Comparison of ENCODE assay signal across 1 cellular context in the genomic region with DNA sequence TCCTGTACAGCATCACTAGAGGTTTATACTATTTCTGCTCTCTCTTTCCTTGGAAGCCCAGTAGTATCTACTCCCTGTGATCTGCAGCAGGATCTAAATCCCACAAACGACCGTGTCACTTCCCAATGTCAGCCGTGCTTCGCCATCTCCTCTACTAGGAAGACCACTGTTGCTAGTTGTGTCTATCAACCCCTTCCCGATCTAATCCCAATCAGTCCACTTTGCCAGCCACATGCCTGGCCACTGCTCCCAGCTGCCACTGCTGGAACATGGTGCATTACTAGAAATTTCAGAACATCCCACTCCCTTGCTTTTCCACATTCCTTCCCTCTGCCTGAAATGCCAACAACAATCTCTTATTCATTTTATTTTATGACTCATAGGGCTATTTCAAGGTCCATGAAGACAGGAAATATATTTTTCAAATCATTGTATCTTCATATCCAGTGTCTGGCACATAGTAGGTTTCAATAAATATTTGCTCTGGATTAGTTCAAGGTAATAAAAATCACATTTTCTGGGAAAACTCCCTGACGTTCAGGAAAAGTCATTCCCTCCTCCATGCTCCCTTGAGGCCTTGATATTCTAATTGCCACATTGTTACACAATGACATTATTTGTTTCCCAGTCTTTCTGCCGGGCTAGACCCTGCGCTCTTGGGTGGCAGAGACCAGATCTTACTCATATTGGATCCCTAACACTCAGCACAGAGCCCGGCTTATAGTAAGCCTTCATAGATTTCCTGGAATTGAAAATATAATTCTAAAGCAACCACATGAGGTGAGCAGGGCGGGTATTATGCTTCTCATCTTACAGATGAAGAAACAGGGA.
TF ChIP-seq lines count a peak whose summit lies in the region.

No MANE protein-coding gene starts in this region.

TF ChIP-seq in IMR-90, 13 proteins besides CTCF, POLR2A, EP300 and RAD21 (continued from another document):
- no peak for TF ChIP-seq CHD1 (IDR thresholded peaks at IDR 0.05; ENCODE audit: low read depth, low read length)
- TF ChIP-seq MAZ (IDR thresholded peaks at IDR 0.05; ENCODE audit: borderline replicate concordance, low read depth, low read length): no peak
- TF ChIP-seq FOS (IDR thresholded peaks at IDR 0.05; ENCODE audit: low read depth, low read length): peak; percentile 13; the same call in 1 of the 2 replicates
- no peak for TF ChIP-seq MAFK (IDR thresholded peaks at IDR 0.05; ENCODE audit: low read depth, low read length)
- TF ChIP-seq MXI1 (IDR thresholded peaks at IDR 0.05; ENCODE audit: borderline replicate concordance, low read depth, low read length): no peak
- TF ChIP-seq, protein P1, sequence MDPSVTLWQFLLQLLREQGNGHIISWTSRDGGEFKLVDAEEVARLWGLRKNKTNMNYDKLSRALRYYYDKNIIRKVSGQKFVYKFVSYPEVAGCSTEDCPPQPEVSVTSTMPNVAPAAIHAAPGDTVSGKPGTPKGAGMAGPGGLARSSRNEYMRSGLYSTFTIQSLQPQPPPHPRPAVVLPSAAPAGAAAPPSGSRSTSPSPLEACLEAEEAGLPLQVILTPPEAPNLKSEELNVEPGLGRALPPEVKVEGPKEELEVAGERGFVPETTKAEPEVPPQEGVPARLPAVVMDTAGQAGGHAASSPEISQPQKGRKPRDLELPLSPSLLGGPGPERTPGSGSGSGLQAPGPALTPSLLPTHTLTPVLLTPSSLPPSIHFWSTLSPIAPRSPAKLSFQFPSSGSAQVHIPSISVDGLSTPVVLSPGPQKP (IDR thresholded peaks at IDR 0.05; ENCODE audit: borderline replicate concordance, low read depth, low read length): no peak
TF ChIP-seq in IMR-90: peak in this region for 2.
